20 cellular contexts compared by ENCODE assay signal in the genomic region with DNA sequence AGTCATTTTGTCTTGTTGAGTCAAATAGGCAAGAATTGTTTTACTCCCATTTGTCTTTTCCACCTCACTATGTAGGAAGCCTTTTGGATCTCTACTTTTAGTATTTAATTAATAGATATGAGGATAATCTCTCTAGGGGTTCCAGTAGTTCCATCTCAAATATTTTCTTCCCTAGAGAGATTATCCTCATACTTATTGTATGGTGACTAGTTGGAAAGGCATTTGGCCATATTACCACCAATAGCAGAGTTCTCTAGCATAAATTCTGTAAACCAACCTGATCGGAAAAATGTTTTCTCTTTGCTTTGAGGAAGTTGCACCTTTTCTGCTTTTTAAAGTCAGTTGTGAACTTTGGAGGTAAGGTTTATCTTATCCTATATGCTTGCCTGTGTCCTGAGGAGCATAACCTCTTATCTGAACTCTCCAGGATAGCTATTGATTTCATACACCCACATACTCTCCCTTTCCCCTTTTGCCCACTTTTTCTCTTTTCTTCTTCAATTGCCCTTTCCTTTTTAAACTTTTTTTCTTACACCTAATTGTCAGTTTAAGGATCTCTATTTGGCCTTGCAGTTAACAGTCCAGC.
"Had no signal": no experiment of that assay in that cellular context is flagged by ENCODE, and none has a peak within 500 bp of the region (broad histone marks: within the 10 kb centered on the region; RNA-seq: fewer than 3 reads in every experiment).

No MANE protein-coding gene starts in this region.

- H3K4me1 ChIP-seq: lower lobe of right lung, right lobe of liver had no signal

- DNase-seq: activated CD4-positive, alpha-beta memory T cell treated with anti-CD3 and anti-CD28 coated beads, Interleukin-2, amount 10 ng/mL, durations not matched to agents 7 days and 5 days; activated CD4-positive, alpha-beta T cell treated with anti-CD3 and anti-CD28 coated beads for 36 hours; activated CD8-positive, alpha-beta memory T cell treated with anti-CD3 and anti-CD28 coated beads, Interleukin-2, amount 50 U/mL, for 4 hours; activated gamma-delta T cell treated with Interleukin-2 at 50 U/mL for 16 hours; activated naive CD8-positive, alpha-beta T cell treated with anti-CD3 and anti-CD28 coated beads, Interleukin-2, amount 10 ng/mL, durations not matched to agents 7 days and 5 days; activated T-cell treated with anti-CD3 and anti-CD28 coated beads, Interleukin-2, amount 50 U/mL, for 72 hours; cortex of kidney; effector CD8-positive, alpha-beta T cell; left cardiac atrium; lower lobe of right lung; midbrain; naive B cell; right lobe of liver; SK-N-SH; stimulated activated CD4-positive, alpha-beta T cell treated with anti-CD3 and anti-CD28 coated beads, Interleukin-12 subunit alpha, Interleukin-12 subunit beta, amount 100 ng/mL, for 4 hours; stimulated activated naive CD4-positive, alpha-beta T cell; T-helper 17 cell had no signal

- H3K36me3 ChIP-seq: right lobe of liver had no signal

- H3K4me2 ChIP-seq: SK-N-SH had no signal

- H3K27me3 ChIP-seq: ascending aorta, neutrophil, right lobe of liver, suprapubic skin had no signal

- H3K9me2 ChIP-seq: SK-N-SH had no signal

- H3K9ac ChIP-seq: SK-N-SH had no signal

- H3K27ac ChIP-seq: ascending aorta, lower lobe of right lung, neutrophil, right lobe of liver, suprapubic skin had no signal

- ATAC-seq: activated CD4-positive, alpha-beta T cell treated with anti-CD3 and anti-CD28 coated beads for 36 hours; activated T-cell treated with anti-CD3 and anti-CD28 coated beads, Interleukin-2, amount 50 U/mL, for 72 hours; left cardiac atrium; lower lobe of right lung; right lobe of liver; T-helper 17 cell had no signal

- H3K4me3 ChIP-seq: ascending aorta, lower lobe of right lung, right lobe of liver, suprapubic skin had no signal

- H3K9me3 ChIP-seq: ascending aorta, lower lobe of right lung, neutrophil, right lobe of liver, SK-N-SH, suprapubic skin had no signal
